ENCODE assay signal across 8 cellular contexts in genomic region chr19:55655648-55656040, GRCh38. TPM values are rescaled to one million over a fixed set of nuclear protein-coding genes. Genes with fewer than 3 reads are reported as not detected.
DNase-seq lines count a peak whose midpoint lies in the region; TF ChIP-seq lines count a peak whose summit lies in the region.

No MANE protein-coding gene starts in this region.

- peak overlapping the region; percentile 97 for H3K27ac ChIP-seq in ascending aorta
- peak overlapping the region; percentile 99 for H3K27ac ChIP-seq in liver (ENCODE audit: low read depth in 1 of 2, low read length in 2 of 2)
- peak overlapping the region; percentile 100 for H3K27ac ChIP-seq in thymus (ENCODE audit: low read depth)

- no peaks in the 10 kb centered on the region for H3K9me3 Mint-ChIP-seq in activated CD4-positive, alpha-beta T cell treated with anti-CD3 and anti-CD28 coated beads, Interleukin-2, amount 10 ng/mL, durations not matched to agents 7 days and 5 days

- no peaks in the 10 kb centered on the region for H3K27me3 Mint-ChIP-seq in activated CD4-positive, alpha-beta T cell treated with anti-CD3 and anti-CD28 coated beads, Interleukin-2, amount 10 ng/mL, durations not matched to agents 7 days and 5 days

- H3K9me3 ChIP-seq in ascending aorta (no peaks in the 10 kb centered on the region), liver (ENCODE audit: control insufficient read depth in 4 of 4, low read length in 3 of 4) (no peaks in the 10 kb centered on the region), thymus (ENCODE audit: control insufficient read depth) (no peaks in the 10 kb centered on the region)

- H3K4me1 ChIP-seq in ascending aorta (peaks cover 21 to 41% of the 10 kb centered on the region in 2 donors), liver (ENCODE audit: control insufficient read depth in 4 of 4, insufficient read depth in 4 of 4, low read length in 3 of 4) (peaks cover 8 to 40% (median 36%) of the 10 kb centered on the region in 4 donors), thymus (ENCODE audit: control insufficient read depth, insufficient read depth, low read length) (peaks cover 14% of the 10 kb centered on the region)

- no peak for TF ChIP-seq RAD21 in liver (IDR thresholded peaks at IDR 0.05)

- CTCF ChIA-PET in activated CD4-positive, alpha-beta T cell treated with anti-CD3 and anti-CD28 coated beads, Interleukin-2, amount 10 ng/mL, durations not matched to agents 7 days and 5 days (lab: Charles Lee): interaction anchor here (1.3 kb wide), 1 partner anchor 25 kb away, joined by 5 read pairs; no protein-coding TSS in a partner anchor

- intact Hi-C loops in ascending aorta (cut with DNase I): loop anchor here (2.0 to 10.0 kb wide), 4 partner anchors 19 to 1461 kb away; partner anchors contain the start of genes EPN1, PPP1R12C, TSEN34 and ZNF784

- peaks cover 24% of the 10 kb centered on the region for H3K36me3 Mint-ChIP-seq in activated CD4-positive, alpha-beta T cell treated with anti-CD3 and anti-CD28 coated beads, Interleukin-2, amount 10 ng/mL, durations not matched to agents 7 days and 5 days (ENCODE audit: low read depth)

- no peak for DNase-seq in activated CD4-positive, alpha-beta T cell treated with anti-CD3 and anti-CD28 coated beads, Interleukin-2, amount 10 ng/mL, durations not matched to agents 7 days and 5 days
- DNase-seq in activated CD4-positive, alpha-beta T cell treated with anti-CD3 and anti-CD28 coated beads for 48 hours: no peak
- DNase-seq in ascending aorta (ENCODE audit: low spot score in 2 of 2): no peak
- no peak for DNase-seq in activated CD8-positive, alpha-beta memory T cell treated with anti-CD3 and anti-CD28 coated beads for 24 hours
- no peak for DNase-seq in GM19240 (ENCODE audit: insufficient read length, low spot score)
- no peak for DNase-seq in NCI-H2196 (lab: John Stamatoyannopoulos, UW; ENCODE audit: unreplicated experiment)

- peak overlapping the region; percentile 99 for H3K27ac Mint-ChIP-seq in activated CD4-positive, alpha-beta T cell treated with anti-CD3 and anti-CD28 coated beads, Interleukin-2, amount 10 ng/mL, durations not matched to agents 7 days and 5 days

- peak overlapping the region; percentile 74 to 97 for H3K9ac ChIP-seq in liver (ENCODE audit: low read depth in 1 of 2, low read length in 2 of 2)

- POLR2A ChIA-PET in activated CD4-positive, alpha-beta T cell treated with anti-CD3 and anti-CD28 coated beads, Interleukin-2, amount 10 ng/mL, durations not matched to agents 7 days and 5 days (lab: Charles Lee): no interaction called here

- H3K36me3 ChIP-seq in ascending aorta (peaks cover 16% of the 10 kb centered on the region in 2 donors), liver (ENCODE audit: control insufficient read depth in 4 of 4, insufficient read depth in 3 of 4, low read depth in 1 of 4, low read length in 3 of 4) (peaks cover 0 to 7% (median 2%) of the 10 kb centered on the region in 4 donors), thymus (ENCODE audit: control insufficient read depth, insufficient read depth) (peaks cover 19% of the 10 kb centered on the region)

- peaks cover 39% of the 10 kb centered on the region for H3K4me1 Mint-ChIP-seq in activated CD4-positive, alpha-beta T cell treated with anti-CD3 and anti-CD28 coated beads, Interleukin-2, amount 10 ng/mL, durations not matched to agents 7 days and 5 days

- H3K4me3 ChIP-seq in ascending aorta (peak overlapping the region; percentile 77 to 89), liver (ENCODE audit: low read depth in 1 of 3, low read length in 3 of 3) (peak overlapping the region; percentile 87 to 94 (median 89)), thymus (ENCODE audit: low read length) (peak overlapping the region; percentile 89)

- H3K27me3 ChIP-seq in ascending aorta (no peaks in the 10 kb centered on the region), liver (ENCODE audit: control insufficient read depth in 4 of 4, insufficient read depth in 4 of 4, low read length in 3 of 4) (no peaks in the 10 kb centered on the region), thymus (ENCODE audit: control insufficient read depth, insufficient read depth) (no peaks in the 10 kb centered on the region)

- TF ChIP-seq CTCF in ascending aorta (IDR thresholded peaks at IDR 0.05) (no peak), liver (IDR thresholded peaks at IDR 0.05; ENCODE audit: low read depth, low read length, missing input control) (no peak)

- peak overlapping the region; percentile 88 for H3K4me3 Mint-ChIP-seq in activated CD4-positive, alpha-beta T cell treated with anti-CD3 and anti-CD28 coated beads, Interleukin-2, amount 10 ng/mL, durations not matched to agents 7 days and 5 days

- WGBS in liver: 1% methylated on average over 19 of the region's 19 CpGs
- WGBS in thymus: under 1% methylated on average over 19 of the region's 19 CpGs

TF ChIP-seq in liver, 16 proteins besides CTCF, POLR2A, EP300 and RAD21 (continues in another document):
- TF ChIP-seq, protein P1, sequence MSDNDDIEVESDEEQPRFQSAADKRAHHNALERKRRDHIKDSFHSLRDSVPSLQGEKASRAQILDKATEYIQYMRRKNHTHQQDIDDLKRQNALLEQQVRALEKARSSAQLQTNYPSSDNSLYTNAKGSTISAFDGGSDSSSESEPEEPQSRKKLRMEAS (IDR thresholded peaks at IDR 0.05): no peak
- no peak for TF ChIP-seq GABPA (IDR thresholded peaks at IDR 0.05 in 1 of 2, conservative IDR thresholded peaks at IDR 0.05 in 1 of 2)
- no peak for TF ChIP-seq JUND (IDR thresholded peaks at IDR 0.05)
- no peak for TF ChIP-seq EGR1 (IDR thresholded peaks at IDR 0.05; ENCODE audit: low read depth in 2 of 2)
- no peak for TF ChIP-seq HNF4A (conservative IDR thresholded peaks at IDR 0.05)
- no peak for TF ChIP-seq NR2F2 (IDR thresholded peaks at IDR 0.05)
- TF ChIP-seq FOXA1 (IDR thresholded peaks at IDR 0.05): no peak
- TF ChIP-seq TAF1 (conservative IDR thresholded peaks at IDR 0.05): no peak
- no peak for TF ChIP-seq SP1 (IDR thresholded peaks at IDR 0.05)
- no peak for TF ChIP-seq YY1 (IDR thresholded peaks at IDR 0.05)
- TF ChIP-seq, protein P2, sequence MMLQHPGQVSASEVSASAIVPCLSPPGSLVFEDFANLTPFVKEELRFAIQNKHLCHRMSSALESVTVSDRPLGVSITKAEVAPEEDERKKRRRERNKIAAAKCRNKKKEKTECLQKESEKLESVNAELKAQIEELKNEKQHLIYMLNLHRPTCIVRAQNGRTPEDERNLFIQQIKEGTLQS (IDR thresholded peaks at IDR 0.05): no peak
- TF ChIP-seq, protein P3, sequence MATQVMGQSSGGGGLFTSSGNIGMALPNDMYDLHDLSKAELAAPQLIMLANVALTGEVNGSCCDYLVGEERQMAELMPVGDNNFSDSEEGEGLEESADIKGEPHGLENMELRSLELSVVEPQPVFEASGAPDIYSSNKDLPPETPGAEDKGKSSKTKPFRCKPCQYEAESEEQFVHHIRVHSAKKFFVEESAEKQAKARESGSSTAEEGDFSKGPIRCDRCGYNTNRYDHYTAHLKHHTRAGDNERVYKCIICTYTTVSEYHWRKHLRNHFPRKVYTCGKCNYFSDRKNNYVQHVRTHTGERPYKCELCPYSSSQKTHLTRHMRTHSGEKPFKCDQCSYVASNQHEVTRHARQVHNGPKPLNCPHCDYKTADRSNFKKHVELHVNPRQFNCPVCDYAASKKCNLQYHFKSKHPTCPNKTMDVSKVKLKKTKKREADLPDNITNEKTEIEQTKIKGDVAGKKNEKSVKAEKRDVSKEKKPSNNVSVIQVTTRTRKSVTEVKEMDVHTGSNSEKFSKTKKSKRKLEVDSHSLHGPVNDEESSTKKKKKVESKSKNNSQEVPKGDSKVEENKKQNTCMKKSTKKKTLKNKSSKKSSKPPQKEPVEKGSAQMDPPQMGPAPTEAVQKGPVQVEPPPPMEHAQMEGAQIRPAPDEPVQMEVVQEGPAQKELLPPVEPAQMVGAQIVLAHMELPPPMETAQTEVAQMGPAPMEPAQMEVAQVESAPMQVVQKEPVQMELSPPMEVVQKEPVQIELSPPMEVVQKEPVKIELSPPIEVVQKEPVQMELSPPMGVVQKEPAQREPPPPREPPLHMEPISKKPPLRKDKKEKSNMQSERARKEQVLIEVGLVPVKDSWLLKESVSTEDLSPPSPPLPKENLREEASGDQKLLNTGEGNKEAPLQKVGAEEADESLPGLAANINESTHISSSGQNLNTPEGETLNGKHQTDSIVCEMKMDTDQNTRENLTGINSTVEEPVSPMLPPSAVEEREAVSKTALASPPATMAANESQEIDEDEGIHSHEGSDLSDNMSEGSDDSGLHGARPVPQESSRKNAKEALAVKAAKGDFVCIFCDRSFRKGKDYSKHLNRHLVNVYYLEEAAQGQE (IDR thresholded peaks at IDR 0.05): no peak
- no peak for TF ChIP-seq HNF4G (IDR thresholded peaks at IDR 0.05)
- no peak for TF ChIP-seq RXRA (IDR thresholded peaks at IDR 0.05)

RNA-seq across cellular contexts. Expression of gene U2AF2, which starts 0.8 kb away (rescaled TPM):
- total RNA-seq in activated CD4-positive, alpha-beta T cell treated with anti-CD3 and anti-CD28 coated beads, Interleukin-2, amount 10 ng/mL, durations not matched to agents 7 days and 5 days: 100 to 1,000 TPM; 239 to 281 TPM
- total RNA-seq in ascending aorta: 221 TPM
- 10 to 100 TPM; 49.4 to 66.6 TPM for total RNA-seq in liver
- polyA plus RNA-seq in liver: 10 to 100 TPM in 1 of 2 donors, 1 to 10 TPM in 1; 8.6 to 53.1 TPM
- 123 TPM for polyA plus RNA-seq in thymus

RNA-seq across cellular contexts. Expression of gene CCDC106, which starts 7.6 kb away (rescaled TPM):
- 1 to 10 TPM; 8.3 to 8.8 TPM for total RNA-seq in activated CD4-positive, alpha-beta T cell treated with anti-CD3 and anti-CD28 coated beads, Interleukin-2, amount 10 ng/mL, durations not matched to agents 7 days and 5 days
- total RNA-seq in ascending aorta: 27.6 TPM
- total RNA-seq in liver: 1 to 10 TPM; 3.6 to 5.6 TPM
- polyA plus RNA-seq in liver: 10 to 100 TPM in 1 of 2 donors, 1 to 10 TPM in 1; 6.1 to 13.5 TPM
- 17.2 TPM for polyA plus RNA-seq in thymus

RNA-seq across cellular contexts. Expression of gene ZNF581, which starts 12.2 kb away (rescaled TPM):
- total RNA-seq in activated CD4-positive, alpha-beta T cell treated with anti-CD3 and anti-CD28 coated beads, Interleukin-2, amount 10 ng/mL, durations not matched to agents 7 days and 5 days: 10 to 100 TPM; 24.1 to 25.5 TPM
- total RNA-seq in ascending aorta (12.1 TPM), liver (1 to 10 TPM; 2.1 to 7.3 TPM)
- polyA plus RNA-seq in liver (1 to 10 TPM; 4.8 to 5.6 TPM), thymus (22.9 TPM)

RNA-seq across cellular contexts. Expression of gene ZNF580, which starts 14.8 kb away (rescaled TPM):
- total RNA-seq in activated CD4-positive, alpha-beta T cell treated with anti-CD3 and anti-CD28 coated beads, Interleukin-2, amount 10 ng/mL, durations not matched to agents 7 days and 5 days: 10 to 100 TPM; 44.6 to 45.9 TPM
- total RNA-seq in ascending aorta (163 TPM), liver (1 to 10 TPM; 2.6 to 5.0 TPM)
- polyA plus RNA-seq in liver (1 to 10 TPM; 5.1 to 5.2 TPM), thymus (32.9 TPM)

RNA-seq across cellular contexts. Expression of gene EPN1, which starts 19.4 kb away (rescaled TPM):
- 10 to 100 TPM; 50.8 to 64.2 TPM for total RNA-seq in activated CD4-positive, alpha-beta T cell treated with anti-CD3 and anti-CD28 coated beads, Interleukin-2, amount 10 ng/mL, durations not matched to agents 7 days and 5 days
- total RNA-seq in ascending aorta (122 TPM), liver (100 to 1,000 TPM in 1 of 2 donors, 10 to 100 TPM in 1; 49.0 to 107 TPM)
- polyA plus RNA-seq in liver (100 to 1,000 TPM in 1 of 2 donors, 10 to 100 TPM in 1; 18.6 to 117 TPM), thymus (34.6 TPM)
